Comparison of ENCODE assay signal across 8 cellular contexts in genomic region chr10:18238875-18239485, GRCh38.
DNase-seq lines count a peak whose midpoint lies in the region; ATAC-seq and TF ChIP-seq lines count a peak whose summit lies in the region.

No MANE protein-coding gene starts in this region.

- CTCF ChIA-PET in SK-N-SH (lab: Yijun Ruan, JAX), result interaction anchor here (0.6 to 3.2 kb wide), 25 partner anchors 8 to 646 kb away, joined by 3 to 33 read pairs (median 3); partner anchors contain the start of gene HACD1

- intact Hi-C loops in testis (cut with DNase I; ENCODE audit: low total_unique reads), result no loop called here

- H3K27me3 ChIP-seq in BE2C, result no peaks in the 10 kb centered on the region
- no peaks in the 10 kb centered on the region for H3K27me3 ChIP-seq in SK-N-SH (ENCODE audit: insufficient read depth)
- H3K27me3 ChIP-seq in testis, result no peaks in the 10 kb centered on the region

- H3K79me2 ChIP-seq in SK-N-SH (ENCODE audit: insufficient read depth), result no peaks in the 10 kb centered on the region

- no peak for TF ChIP-seq POLR2A in testis (IDR thresholded peaks at IDR 0.05)

- TF ChIP-seq CTCF in BE2C (IDR thresholded peaks at IDR 0.05; ENCODE audit: low read depth, low read length), result peak; percentile 66
- peak; percentile 71 for TF ChIP-seq CTCF in SK-N-SH (IDR thresholded peaks at IDR 0.05)
- TF ChIP-seq CTCF in testis (IDR thresholded peaks at IDR 0.05), result peak; percentile 55 to 68 (median 62)

- no peak for DNase-seq in BE2C
- DNase-seq in GOT3 (lab: John Stamatoyannopoulos, UW), result peak; percentile 7
- peak; percentile 46 for DNase-seq in SK-N-SH
- DNase-seq in germinal center (ENCODE audit: low spot score), result peak; percentile 13
- DNase-seq in testis, result peak; percentile 30
- DNase-seq in stimulated activated CD4-positive, alpha-beta T cell treated with anti-CD3 and anti-CD28 coated beads, Interleukin-2, amount 100 ng/mL, for 24 hours, result no peak
- no peak for DNase-seq in central memory CD4-positive, alpha-beta T cell

- peak overlapping the region; percentile 82 for H2AFZ ChIP-seq in SK-N-SH (ENCODE audit: low read depth)

- TF ChIP-seq RAD21 in SK-N-SH (IDR thresholded peaks at IDR 0.05; ENCODE audit: low read length), result peak; percentile 82

- H3K9me3 ChIP-seq in BE2C (no peaks in the 10 kb centered on the region), SK-N-SH (no peaks in the 10 kb centered on the region), testis (no peaks in the 10 kb centered on the region)

- TF ChIP-seq EP300 in SK-N-SH (IDR thresholded peaks at IDR 0.05; ENCODE audit: borderline replicate concordance in 1 of 2, low read depth in 1 of 2, low read length in 1 of 2), result no peak

- H3K4me1 ChIP-seq in BE2C, result no peaks in the 10 kb centered on the region
- H3K4me1 ChIP-seq in SK-N-SH (ENCODE audit: control insufficient read depth in 1 of 2, insufficient read depth in 2 of 2, low read depth in 1 of 2, low read length in 1 of 2), result peaks cover 0 to under 1% of the 10 kb centered on the region in 2 experiments; a peak in 1 of 4 replicates
- no peaks in the 10 kb centered on the region for H3K4me1 ChIP-seq in testis

- no peaks in the 10 kb centered on the region for H3K9me2 ChIP-seq in SK-N-SH

- no peaks in the 10 kb centered on the region for H3F3A ChIP-seq in SK-N-SH (replicated peaks; ENCODE audit: insufficient read depth)

- no peak for ATAC-seq in HG03139 (IDR thresholded peaks at IDR 0.05; ENCODE audit: unreplicated experiment)

- H4K20me1 ChIP-seq in SK-N-SH (ENCODE audit: insufficient read depth), result no peaks in the 10 kb centered on the region

- 37% methylated on average over 8 of the region's 8 CpGs for WGBS in SK-N-SH (ENCODE audit: low lambda C conversion rate)
- WGBS in testis, 2 donors, result 60 to 63% methylated on average over 8 of the region's 8 CpGs

- H3K4me3 ChIP-seq in BE2C (ENCODE audit: low read depth, low read length), result no peak overlapping the region
- H3K4me3 ChIP-seq in SK-N-SH (ENCODE audit: low read depth in 2 of 2, low read length in 1 of 2), result no peak overlapping the region; a peak in 1 of 4 replicates
- no peak overlapping the region for H3K4me3 ChIP-seq in testis

- H3K27ac ChIP-seq in SK-N-SH (ENCODE audit: low read depth in 2 of 2, low read length in 1 of 2) (no peak overlapping the region), testis (no peak overlapping the region)

- no peak overlapping the region for H3K4me2 ChIP-seq in SK-N-SH

- no peak overlapping the region for H3K9ac ChIP-seq in SK-N-SH

- no peaks in the 10 kb centered on the region for H3K36me3 ChIP-seq in BE2C
- no peaks in the 10 kb centered on the region for H3K36me3 ChIP-seq in SK-N-SH (replicated peaks in 1 of 2; ENCODE audit: control insufficient read depth in 1 of 2, insufficient read depth in 2 of 2, low read length in 1 of 2)
- no peaks in the 10 kb centered on the region for H3K36me3 ChIP-seq in testis (ENCODE audit: low read depth, missing control alignments)

- POLR2A ChIA-PET in SK-N-SH (lab: Yijun Ruan, JAX), result no interaction called here

TF ChIP-seq in SK-N-SH, 30 proteins besides CTCF, POLR2A, EP300 and RAD21:
- peak; percentile 53 for TF ChIP-seq SMC3 (IDR thresholded peaks at IDR 0.05; ENCODE audit: low read depth, low read length)
- no peak for TF ChIP-seq NFIC (IDR thresholded peaks at IDR 0.05; ENCODE audit: borderline replicate concordance)
- TF ChIP-seq YY1 (IDR thresholded peaks at IDR 0.05; ENCODE audit: low read depth), result no peak

Comparison
In these comparisons a context has a peak if more than half of its experiments do, and no peak if none do; other contexts are left out.
1. DNase-seq: peak in GOT3 (single experiment), SK-N-SH (single experiment), germinal center (single experiment) and testis (single experiment); none in BE2C (single experiment), stimulated activated CD4-positive, alpha-beta T cell treated with anti-CD3 and anti-CD28 coated beads, Interleukin-2, amount 100 ng/mL, for 24 hours (0 of 2) and central memory CD4-positive, alpha-beta T cell (single experiment).
2. Peak in every context shown above with its lines, with median percentiles within 50 percentile points of each other: CTCF ChIP-seq.